In genomic region chr11:129128881-129129620, GRCh38 we compare ENCODE assay signal across 4 cellular contexts.
DNase-seq lines count a peak whose midpoint lies in the region; ATAC-seq, FAIRE-seq and TF ChIP-seq lines count a peak whose summit lies in the region.
"Not testable (repeated sequence)": the region's sequence is repeated elsewhere in the genome, so short reads cannot be mapped to it uniquely, and the experiment has no call there.

No MANE protein-coding gene starts in this region.

- not testable (repeated sequence) for H3K4me3 Mint-ChIP-seq in osteocyte (ENCODE audit: unreplicated experiment)

- not testable (repeated sequence) for H3K27ac Mint-ChIP-seq in osteocyte (ENCODE audit: unreplicated experiment)

- H3K27ac ChIP-seq in kidney (ENCODE audit: low read depth in 2 of 2, low read length in 2 of 2); spleen; aorta (ENCODE audit: low read depth in 1 of 2, low read length in 2 of 2): not testable (repeated sequence)

- not testable (repeated sequence) for H3K36me3 Mint-ChIP-seq in osteocyte (ENCODE audit: unreplicated experiment)

- H3K4me3 ChIP-seq in kidney (ENCODE audit: low read length in 2 of 2); spleen; aorta (ENCODE audit: low read length in 2 of 2): not testable (repeated sequence)

- not testable (repeated sequence) for H3K4me1 ChIP-seq in kidney (ENCODE audit: control insufficient read depth in 1 of 2, insufficient read depth in 1 of 2, low read depth in 1 of 2, low read length in 2 of 2); spleen; aorta (ENCODE audit: control insufficient read depth in 1 of 2, insufficient read depth in 2 of 2, low read length in 2 of 2)

- FAIRE-seq in kidney (lab: Jason Lieb, UNC): not testable (repeated sequence)

- H3K36me3 ChIP-seq in kidney (ENCODE audit: control insufficient read depth in 1 of 2, insufficient read depth in 2 of 2, low read length in 2 of 2); spleen; aorta (ENCODE audit: control insufficient read depth in 1 of 2, insufficient read depth in 2 of 2, low read length in 1 of 2): not testable (repeated sequence)

- TF ChIP-seq CTCF in kidney (IDR thresholded peaks at IDR 0.05; ENCODE audit: borderline replicate concordance, extremely low read depth, insufficient read depth); osteocyte (IDR thresholded peaks at IDR 0.05); spleen (IDR thresholded peaks at IDR 0.05 in 8 of 11, conservative IDR thresholded peaks at IDR 0.05 in 3 of 11): not testable (repeated sequence)

- H3K9me3 Mint-ChIP-seq in osteocyte (ENCODE audit: unreplicated experiment): not testable (repeated sequence)

- intact Hi-C loops in kidney (cut with DNase I); spleen (cut with DNase I; ENCODE audit: low total_unique reads); aorta (cut with DNase I): not testable (repeated sequence)

- 94 to 97% (median 95%) methylated on average over 19 to 51 of the region's 51 CpGs for WGBS in spleen, 5 donors
- WGBS in aorta, 2 donors: 96 to 98% methylated on average over 39 to 51 of the region's 51 CpGs

- H3K27me3 Mint-ChIP-seq in osteocyte (ENCODE audit: unreplicated experiment): not testable (repeated sequence)

- not testable (repeated sequence) for TF ChIP-seq POLR2A in spleen (IDR thresholded peaks at IDR 0.05)

- DNase-seq in kidney (peak; percentile 71), osteocyte (ENCODE audit: extremely low spot score, unreplicated experiment) (peak; percentile 83), spleen (peak; percentile 61), aorta (peak; percentile 34 to 47)

- ATAC-seq in aorta (ENCODE audit: low FRiP score): not testable (repeated sequence)

- H3K4me1 Mint-ChIP-seq in osteocyte (ENCODE audit: unreplicated experiment): not testable (repeated sequence)

- H3K27me3 ChIP-seq in spleen (replicated peaks in 1 of 7); aorta (ENCODE audit: control insufficient read depth in 1 of 2, insufficient read depth in 2 of 2, low read length in 1 of 2): not testable (repeated sequence)

- not testable (repeated sequence) for H3K9ac ChIP-seq in kidney (ENCODE audit: low read length in 2 of 2)

- not testable (repeated sequence) for H3K9me3 ChIP-seq in kidney (ENCODE audit: control insufficient read depth in 1 of 2, low read length in 2 of 2); spleen; aorta (ENCODE audit: control insufficient read depth, low read length)
